In the genomic region with DNA sequence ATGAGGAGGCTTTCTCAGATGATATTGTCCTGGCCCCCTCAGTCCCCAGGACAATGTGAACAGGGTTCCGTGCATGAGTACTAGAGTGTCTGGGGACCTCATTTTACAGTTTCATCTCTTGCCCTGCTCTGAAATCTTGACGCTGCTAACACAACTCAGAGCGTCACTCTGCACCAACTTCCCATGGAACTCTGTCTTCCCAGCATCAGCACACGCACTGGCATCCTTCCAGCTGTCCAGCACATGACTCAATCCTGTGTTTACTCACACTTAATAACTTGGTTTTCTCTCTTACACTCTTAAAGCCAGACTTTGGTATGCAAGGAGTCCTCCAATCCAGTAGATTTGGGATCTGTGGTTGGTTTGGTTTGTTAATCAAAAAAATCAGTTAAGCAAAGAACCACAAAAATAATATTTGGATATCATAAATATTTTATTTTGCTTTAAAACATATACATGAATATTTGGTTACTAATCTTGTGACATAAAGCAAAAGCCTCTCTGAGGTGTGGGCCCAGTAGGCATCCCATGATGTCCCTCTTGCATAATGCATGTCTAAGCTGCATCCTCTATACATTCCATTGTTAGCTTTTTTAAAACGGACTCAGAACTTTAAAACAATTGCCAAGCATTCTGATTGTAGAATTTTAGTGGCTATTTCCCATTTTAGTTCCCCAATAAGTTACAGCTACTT, we compare ENCODE assay signal across 10 cellular contexts.
A peak's percentile ranks its signal among the peaks of the same experiment; 100 is the strongest.
DNase-seq lines count a peak whose midpoint lies in the region; ATAC-seq, FAIRE-seq and TF ChIP-seq lines count a peak whose summit lies in the region.
"Had no signal": no experiment of that assay in that cellular context is flagged by ENCODE, and none has a peak within 500 bp of the region (broad histone marks: within the 10 kb centered on the region; RNA-seq: fewer than 3 reads in every experiment).

No MANE protein-coding gene starts in this region.

- H3K4me3 ChIP-seq in right lobe of liver, result no peak overlapping the region

- intact Hi-C loops in right lobe of liver (cut with DNase I), result no loop called here
- intact Hi-C loops in activated CD4-positive, alpha-beta T cell treated with anti-CD3 and anti-CD28 coated beads, Interleukin-2, amount 10 ng/mL, durations not matched to agents 24 days and 14 days (cut with micrococcal nuclease), result no loop called here

- H3K36me3 ChIP-seq in right lobe of liver, result no peaks in the 10 kb centered on the region

- ATAC-seq in right lobe of liver, result peak; percentile 88 to 96 (median 91)

- TF ChIP-seq POLR2A in right lobe of liver (IDR thresholded peaks at IDR 0.05), result no peak

- WGBS in right lobe of liver (ENCODE audit: insufficient coverage, low coverage, low lambda C conversion rate, missing lambda C conversion rate), result 18% methylated on average over 2 of the region's 5 CpGs

- DNase-seq in HT1080 (ENCODE audit: low read depth) (peak; percentile 3), dedifferentiated amniotic fluid mesenchymal stem cell (ENCODE audit: extremely low spot score) (peak; percentile 76), right lobe of liver (peak; percentile 76 to 82 (median 78)), urothelium cell line (ENCODE audit: low spot score) (peak; percentile 67), OCI-M1 (lab: John Stamatoyannopoulos, UW) (no peak), nephron progenitor cell (no peak)
- DNase-seq in activated CD4-positive, alpha-beta T cell treated with anti-CD3 and anti-CD28 coated beads, Interleukin-2, amount 10 ng/mL, durations not matched to agents 24 days and 14 days, result no peak
- DNase-seq: activated CD4-positive, alpha-beta T cell treated with anti-CD3 and anti-CD28 coated beads, Interleukin-2, amount 50 U/mL, for 1 hour; activated naive CD8-positive, alpha-beta T cell treated with anti-CD3 and anti-CD28 coated beads, Interleukin-2, amount 10 ng/mL, durations not matched to agents 7 days and 5 days; GDM1 had no signal

- peaks cover 0 to 15% (median 3%) of the 10 kb centered on the region in 4 donors for H3K4me1 ChIP-seq in right lobe of liver

- no peak for TF ChIP-seq CTCF in right lobe of liver (IDR thresholded peaks at IDR 0.05)
- no peak for TF ChIP-seq CTCF in nephron progenitor cell (IDR thresholded peaks at IDR 0.05)

- no peaks in the 10 kb centered on the region for H3K9me3 ChIP-seq in right lobe of liver

- no peak overlapping the region for H3K27ac ChIP-seq in right lobe of liver

- no peak overlapping the region for H3K4me3 Mint-ChIP-seq in nephron progenitor cell
- no peak overlapping the region for H3K4me3 Mint-ChIP-seq in activated CD4-positive, alpha-beta T cell treated with anti-CD3 and anti-CD28 coated beads, Interleukin-2, amount 10 ng/mL, durations not matched to agents 24 days and 14 days
- H3K4me3 Mint-ChIP-seq: activated naive CD8-positive, alpha-beta T cell treated with anti-CD3 and anti-CD28 coated beads, Interleukin-2, amount 10 ng/mL, durations not matched to agents 7 days and 5 days had no signal

- peaks cover 4% of the 10 kb centered on the region for H3K36me3 Mint-ChIP-seq in nephron progenitor cell (ENCODE audit: low read depth)
- no peaks in the 10 kb centered on the region for H3K36me3 Mint-ChIP-seq in activated CD4-positive, alpha-beta T cell treated with anti-CD3 and anti-CD28 coated beads, Interleukin-2, amount 10 ng/mL, durations not matched to agents 24 days and 14 days (ENCODE audit: low read depth)
- H3K36me3 Mint-ChIP-seq: activated naive CD8-positive, alpha-beta T cell treated with anti-CD3 and anti-CD28 coated beads, Interleukin-2, amount 10 ng/mL, durations not matched to agents 7 days and 5 days had no signal

- H3K27me3 ChIP-seq in right lobe of liver, result no peaks in the 10 kb centered on the region

- no peak overlapping the region for H3K27ac Mint-ChIP-seq in nephron progenitor cell
- no peak overlapping the region for H3K27ac Mint-ChIP-seq in activated CD4-positive, alpha-beta T cell treated with anti-CD3 and anti-CD28 coated beads, Interleukin-2, amount 10 ng/mL, durations not matched to agents 24 days and 14 days
- H3K27ac Mint-ChIP-seq: activated naive CD8-positive, alpha-beta T cell treated with anti-CD3 and anti-CD28 coated beads, Interleukin-2, amount 10 ng/mL, durations not matched to agents 7 days and 5 days had no signal

- peaks cover 1% of the 10 kb centered on the region for H3K4me1 Mint-ChIP-seq in nephron progenitor cell
- no peaks in the 10 kb centered on the region for H3K4me1 Mint-ChIP-seq in activated CD4-positive, alpha-beta T cell treated with anti-CD3 and anti-CD28 coated beads, Interleukin-2, amount 10 ng/mL, durations not matched to agents 24 days and 14 days
- H3K4me1 Mint-ChIP-seq: activated naive CD8-positive, alpha-beta T cell treated with anti-CD3 and anti-CD28 coated beads, Interleukin-2, amount 10 ng/mL, durations not matched to agents 7 days and 5 days had no signal

- peaks cover 13% of the 10 kb centered on the region for H3K27me3 Mint-ChIP-seq in nephron progenitor cell (ENCODE audit: low read depth, poor library complexity)
- H3K27me3 Mint-ChIP-seq in activated CD4-positive, alpha-beta T cell treated with anti-CD3 and anti-CD28 coated beads, Interleukin-2, amount 10 ng/mL, durations not matched to agents 24 days and 14 days, result no peaks in the 10 kb centered on the region

- peak; percentile 92 for FAIRE-seq in urothelium cell line (lab: Jason Lieb, UNC)

- peaks cover 4% of the 10 kb centered on the region for H3K9me3 Mint-ChIP-seq in nephron progenitor cell
- H3K9me3 Mint-ChIP-seq in activated CD4-positive, alpha-beta T cell treated with anti-CD3 and anti-CD28 coated beads, Interleukin-2, amount 10 ng/mL, durations not matched to agents 24 days and 14 days, result no peaks in the 10 kb centered on the region

Comparison
In these comparisons a context has a peak if more than half of its experiments do, and no peak if none do; other contexts are left out.
1. DNase-seq: peak in HT1080 (single experiment), dedifferentiated amniotic fluid mesenchymal stem cell (single experiment), right lobe of liver (3 of 3) and urothelium cell line (single experiment); none in OCI-M1 (single experiment), nephron progenitor cell (single experiment) and activated CD4-positive, alpha-beta T cell treated with anti-CD3 and anti-CD28 coated beads, Interleukin-2, amount 10 ng/mL, durations not matched to agents 24 days and 14 days (single experiment).